1 cellular context compared by ENCODE assay signal in the genomic region with DNA sequence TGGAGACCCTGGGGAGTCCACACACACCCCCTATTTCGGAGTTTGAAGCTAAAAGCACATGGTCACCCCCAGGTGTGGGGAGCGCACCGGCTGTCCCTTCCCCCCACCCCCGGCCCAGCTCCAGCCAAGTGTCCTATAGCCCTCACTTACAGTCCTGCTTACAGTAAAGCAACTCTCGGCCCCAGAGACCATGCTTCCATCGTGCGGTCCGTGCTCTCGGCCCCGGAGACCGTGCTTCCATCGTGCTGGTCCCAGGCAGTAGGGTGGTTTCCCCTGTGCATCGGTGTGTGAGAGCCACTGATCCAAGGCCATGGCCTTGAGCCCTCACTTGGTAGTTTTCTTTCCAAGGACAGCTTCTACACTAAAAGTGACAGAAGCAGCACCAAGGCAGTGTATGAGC.
TF ChIP-seq lines count a peak whose summit lies in the region.

No MANE protein-coding gene starts in this region.

TF ChIP-seq in GM23338, 12 proteins besides CTCF, POLR2A, EP300 and RAD21 (continued from another document):
- TF ChIP-seq, protein P1, sequence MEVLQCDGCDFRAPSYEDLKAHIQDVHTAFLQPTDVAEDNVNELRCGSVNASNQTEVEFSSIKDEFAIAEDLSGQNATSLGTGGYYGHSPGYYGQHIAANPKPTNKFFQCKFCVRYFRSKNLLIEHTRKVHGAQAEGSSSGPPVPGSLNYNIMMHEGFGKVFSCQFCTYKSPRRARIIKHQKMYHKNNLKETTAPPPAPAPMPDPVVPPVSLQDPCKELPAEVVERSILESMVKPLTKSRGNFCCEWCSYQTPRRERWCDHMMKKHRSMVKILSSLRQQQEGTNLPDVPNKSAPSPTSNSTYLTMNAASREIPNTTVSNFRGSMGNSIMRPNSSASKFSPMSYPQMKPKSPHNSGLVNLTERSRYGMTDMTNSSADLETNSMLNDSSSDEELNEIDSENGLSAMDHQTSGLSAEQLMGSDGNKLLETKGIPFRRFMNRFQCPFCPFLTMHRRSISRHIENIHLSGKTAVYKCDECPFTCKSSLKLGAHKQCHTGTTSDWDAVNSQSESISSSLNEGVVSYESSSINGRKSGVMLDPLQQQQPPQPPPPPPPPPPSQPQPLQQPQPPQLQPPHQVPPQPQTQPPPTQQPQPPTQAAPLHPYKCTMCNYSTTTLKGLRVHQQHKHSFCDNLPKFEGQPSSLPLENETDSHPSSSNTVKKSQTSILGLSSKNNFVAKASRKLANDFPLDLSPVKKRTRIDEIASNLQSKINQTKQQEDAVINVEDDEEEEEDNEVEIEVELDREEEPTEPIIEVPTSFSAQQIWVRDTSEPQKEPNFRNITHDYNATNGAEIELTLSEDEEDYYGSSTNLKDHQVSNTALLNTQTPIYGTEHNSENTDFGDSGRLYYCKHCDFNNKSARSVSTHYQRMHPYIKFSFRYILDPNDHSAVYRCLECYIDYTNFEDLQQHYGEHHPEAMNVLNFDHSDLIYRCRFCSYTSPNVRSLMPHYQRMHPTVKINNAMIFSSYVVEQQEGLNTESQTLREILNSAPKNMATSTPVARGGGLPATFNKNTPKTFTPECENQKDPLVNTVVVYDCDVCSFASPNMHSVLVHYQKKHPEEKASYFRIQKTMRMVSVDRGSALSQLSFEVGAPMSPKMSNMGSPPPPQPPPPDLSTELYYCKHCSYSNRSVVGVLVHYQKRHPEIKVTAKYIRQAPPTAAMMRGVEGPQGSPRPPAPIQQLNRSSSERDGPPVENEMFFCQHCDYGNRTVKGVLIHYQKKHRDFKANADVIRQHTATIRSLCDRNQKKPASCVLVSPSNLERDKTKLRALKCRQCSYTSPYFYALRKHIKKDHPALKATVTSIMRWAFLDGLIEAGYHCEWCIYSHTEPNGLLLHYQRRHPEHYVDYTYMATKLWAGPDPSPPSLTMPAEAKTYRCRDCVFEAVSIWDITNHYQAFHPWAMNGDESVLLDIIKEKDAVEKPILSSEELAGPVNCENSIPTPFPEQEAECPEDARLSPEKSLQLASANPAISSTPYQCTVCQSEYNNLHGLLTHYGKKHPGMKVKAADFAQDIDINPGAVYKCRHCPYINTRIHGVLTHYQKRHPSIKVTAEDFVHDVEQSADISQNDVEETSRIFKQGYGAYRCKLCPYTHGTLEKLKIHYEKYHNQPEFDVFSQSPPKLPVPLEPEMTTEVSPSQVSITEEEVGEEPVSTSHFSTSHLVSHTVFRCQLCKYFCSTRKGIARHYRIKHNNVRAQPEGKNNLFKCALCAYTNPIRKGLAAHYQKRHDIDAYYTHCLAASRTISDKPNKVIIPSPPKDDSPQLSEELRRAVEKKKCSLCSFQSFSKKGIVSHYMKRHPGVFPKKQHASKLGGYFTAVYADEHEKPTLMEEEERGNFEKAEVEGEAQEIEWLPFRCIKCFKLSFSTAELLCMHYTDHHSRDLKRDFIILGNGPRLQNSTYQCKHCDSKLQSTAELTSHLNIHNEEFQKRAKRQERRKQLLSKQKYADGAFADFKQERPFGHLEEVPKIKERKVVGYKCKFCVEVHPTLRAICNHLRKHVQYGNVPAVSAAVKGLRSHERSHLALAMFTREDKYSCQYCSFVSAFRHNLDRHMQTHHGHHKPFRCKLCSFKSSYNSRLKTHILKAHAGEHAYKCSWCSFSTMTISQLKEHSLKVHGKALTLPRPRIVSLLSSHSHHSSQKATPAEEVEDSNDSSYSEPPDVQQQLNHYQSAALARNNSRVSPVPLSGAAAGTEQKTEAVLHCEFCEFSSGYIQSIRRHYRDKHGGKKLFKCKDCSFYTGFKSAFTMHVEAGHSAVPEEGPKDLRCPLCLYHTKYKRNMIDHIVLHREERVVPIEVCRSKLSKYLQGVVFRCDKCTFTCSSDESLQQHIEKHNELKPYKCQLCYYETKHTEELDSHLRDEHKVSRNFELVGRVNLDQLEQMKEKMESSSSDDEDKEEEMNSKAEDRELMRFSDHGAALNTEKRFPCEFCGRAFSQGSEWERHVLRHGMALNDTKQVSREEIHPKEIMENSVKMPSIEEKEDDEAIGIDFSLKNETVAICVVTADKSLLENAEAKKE (CRISPR knock-in tag; IDR thresholded peaks at IDR 0.05): no peak
- TF ChIP-seq NANOG (IDR thresholded peaks at IDR 0.05; ENCODE audit: borderline replicate concordance) (no peak), EZH2 (IDR thresholded peaks at IDR 0.05; ENCODE audit: low read depth, unreplicated experiment) (no peak), POLR2AphosphoS5 (IDR thresholded peaks at IDR 0.05; ENCODE audit: low read depth) (no peak), CREB1 (CRISPR knock-in tag; IDR thresholded peaks at IDR 0.05; ENCODE audit: low read depth) (no peak), ZNF331 (CRISPR knock-in tag; IDR thresholded peaks at IDR 0.05; ENCODE audit: low read depth) (no peak), STAT1 (IDR thresholded peaks at IDR 0.05; ENCODE audit: unreplicated experiment) (no peak), ZNF114 (CRISPR knock-in tag; IDR thresholded peaks at IDR 0.05) (no peak), JUNB (IDR thresholded peaks at IDR 0.05; ENCODE audit: unreplicated experiment) (no peak)
- TF ChIP-seq, protein P2, sequence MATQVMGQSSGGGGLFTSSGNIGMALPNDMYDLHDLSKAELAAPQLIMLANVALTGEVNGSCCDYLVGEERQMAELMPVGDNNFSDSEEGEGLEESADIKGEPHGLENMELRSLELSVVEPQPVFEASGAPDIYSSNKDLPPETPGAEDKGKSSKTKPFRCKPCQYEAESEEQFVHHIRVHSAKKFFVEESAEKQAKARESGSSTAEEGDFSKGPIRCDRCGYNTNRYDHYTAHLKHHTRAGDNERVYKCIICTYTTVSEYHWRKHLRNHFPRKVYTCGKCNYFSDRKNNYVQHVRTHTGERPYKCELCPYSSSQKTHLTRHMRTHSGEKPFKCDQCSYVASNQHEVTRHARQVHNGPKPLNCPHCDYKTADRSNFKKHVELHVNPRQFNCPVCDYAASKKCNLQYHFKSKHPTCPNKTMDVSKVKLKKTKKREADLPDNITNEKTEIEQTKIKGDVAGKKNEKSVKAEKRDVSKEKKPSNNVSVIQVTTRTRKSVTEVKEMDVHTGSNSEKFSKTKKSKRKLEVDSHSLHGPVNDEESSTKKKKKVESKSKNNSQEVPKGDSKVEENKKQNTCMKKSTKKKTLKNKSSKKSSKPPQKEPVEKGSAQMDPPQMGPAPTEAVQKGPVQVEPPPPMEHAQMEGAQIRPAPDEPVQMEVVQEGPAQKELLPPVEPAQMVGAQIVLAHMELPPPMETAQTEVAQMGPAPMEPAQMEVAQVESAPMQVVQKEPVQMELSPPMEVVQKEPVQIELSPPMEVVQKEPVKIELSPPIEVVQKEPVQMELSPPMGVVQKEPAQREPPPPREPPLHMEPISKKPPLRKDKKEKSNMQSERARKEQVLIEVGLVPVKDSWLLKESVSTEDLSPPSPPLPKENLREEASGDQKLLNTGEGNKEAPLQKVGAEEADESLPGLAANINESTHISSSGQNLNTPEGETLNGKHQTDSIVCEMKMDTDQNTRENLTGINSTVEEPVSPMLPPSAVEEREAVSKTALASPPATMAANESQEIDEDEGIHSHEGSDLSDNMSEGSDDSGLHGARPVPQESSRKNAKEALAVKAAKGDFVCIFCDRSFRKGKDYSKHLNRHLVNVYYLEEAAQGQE (IDR thresholded peaks at IDR 0.05; ENCODE audit: unreplicated experiment): no peak
- TF ChIP-seq, protein P3, sequence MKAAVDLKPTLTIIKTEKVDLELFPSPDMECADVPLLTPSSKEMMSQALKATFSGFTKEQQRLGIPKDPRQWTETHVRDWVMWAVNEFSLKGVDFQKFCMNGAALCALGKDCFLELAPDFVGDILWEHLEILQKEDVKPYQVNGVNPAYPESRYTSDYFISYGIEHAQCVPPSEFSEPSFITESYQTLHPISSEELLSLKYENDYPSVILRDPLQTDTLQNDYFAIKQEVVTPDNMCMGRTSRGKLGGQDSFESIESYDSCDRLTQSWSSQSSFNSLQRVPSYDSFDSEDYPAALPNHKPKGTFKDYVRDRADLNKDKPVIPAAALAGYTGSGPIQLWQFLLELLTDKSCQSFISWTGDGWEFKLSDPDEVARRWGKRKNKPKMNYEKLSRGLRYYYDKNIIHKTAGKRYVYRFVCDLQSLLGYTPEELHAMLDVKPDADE (IDR thresholded peaks at IDR 0.05): no peak
